1 cellular context compared by ENCODE assay signal in the genomic region with DNA sequence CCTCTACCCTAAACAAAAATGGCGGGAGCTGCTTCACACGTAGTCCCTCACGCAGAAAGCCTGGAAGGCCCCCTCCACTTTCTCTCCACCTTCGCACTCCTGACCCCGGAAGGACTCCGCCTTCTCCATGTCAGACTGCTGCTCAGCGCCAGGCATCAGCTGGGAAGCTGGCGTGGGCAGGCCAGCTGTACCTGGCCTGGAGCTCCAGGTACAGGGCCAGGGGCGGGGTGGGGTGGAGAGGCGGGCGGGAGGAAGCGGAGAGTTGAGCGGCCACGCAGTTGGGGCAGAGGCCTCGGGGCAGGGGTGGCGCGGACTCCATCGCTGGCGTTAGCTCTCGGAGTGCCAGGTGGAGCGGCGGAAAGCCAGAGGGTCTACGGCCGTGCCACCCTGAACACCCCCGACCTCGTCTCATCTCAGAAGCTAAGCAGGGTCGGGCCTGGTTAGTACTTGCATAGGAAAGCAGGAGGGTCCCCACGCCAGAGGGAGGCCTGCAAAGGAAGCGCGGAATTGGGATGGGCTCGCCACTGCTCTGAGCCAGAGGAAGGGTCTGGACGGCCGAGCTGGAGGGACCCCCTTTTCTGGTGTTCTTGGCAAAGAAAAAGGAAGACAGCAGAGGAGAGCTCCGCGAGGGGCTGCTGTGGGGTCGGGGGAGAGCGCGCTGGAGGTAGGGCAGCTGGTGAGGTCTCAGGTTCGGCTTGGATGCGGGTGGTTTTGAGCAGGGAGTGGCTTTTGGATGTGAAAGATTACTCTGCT.
TF ChIP-seq lines count a peak whose summit lies in the region.

A gene with protein sequence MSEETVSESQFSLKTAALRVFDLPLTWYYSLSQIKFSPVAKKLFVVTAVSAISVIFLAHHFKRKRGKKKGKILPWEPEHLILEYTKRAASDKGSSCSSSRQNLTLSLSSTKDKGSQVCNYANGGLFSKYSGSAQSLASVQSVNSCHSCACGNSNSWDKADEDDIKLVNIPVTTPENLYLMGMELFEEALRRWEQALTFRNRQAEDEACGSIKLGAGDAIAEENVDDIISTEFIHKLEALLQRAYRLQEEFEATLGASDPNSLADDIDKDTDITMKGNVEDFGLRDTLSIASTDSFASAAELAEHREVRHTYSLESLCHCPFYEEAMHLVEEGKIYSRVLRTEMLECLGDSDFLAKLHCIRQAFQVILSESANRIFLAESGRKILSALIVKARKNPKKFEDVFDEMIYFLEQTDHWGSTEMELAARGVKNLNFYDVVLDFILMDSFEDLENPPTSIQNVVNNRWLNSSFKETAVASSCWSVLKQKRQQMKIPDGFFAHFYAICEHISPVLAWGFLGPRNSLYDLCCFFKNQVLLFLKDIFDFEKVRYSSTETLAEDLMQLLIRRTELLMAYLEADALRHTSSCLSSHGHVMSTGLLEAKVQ (plus strand): TSS at position 121 of the 753 bp plus-strand sequence. CDS start 3,604 bp downstream, outside the sequence.

TF ChIP-seq in HEK293, 187 proteins besides CTCF, POLR2A, EP300 and RAD21 (continued from another document):
- TF ChIP-seq ZNF248 (tag by site-specific recombination; IDR thresholded peaks at IDR 0.05) (no peak), ZNF585B (tag by site-specific recombination; IDR thresholded peaks at IDR 0.05) (no peak), ZNF223 (tag by site-specific recombination; IDR thresholded peaks at IDR 0.05) (no peak), ZNF664 (tag by site-specific recombination; IDR thresholded peaks at IDR 0.05) (no peak), ZNF600 (tag by site-specific recombination; IDR thresholded peaks at IDR 0.05) (peak; percentile 40; the same call in 1 of the 2 replicates), ZNF561 (tag by site-specific recombination; IDR thresholded peaks at IDR 0.05; ENCODE audit: borderline replicate concordance) (peak; percentile 70; the same call in 1 of the 2 replicates), PRDM1 (tag by site-specific recombination; IDR thresholded peaks at IDR 0.05) (peak; percentile 84), ZNF621 (tag by site-specific recombination; IDR thresholded peaks at IDR 0.05) (no peak), ZNF629 (tag by site-specific recombination; IDR thresholded peaks at IDR 0.05) (peak; percentile 85), OSR2 (tag by site-specific recombination; IDR thresholded peaks at IDR 0.05) (no peak), ZNF184 (tag by site-specific recombination; IDR thresholded peaks at IDR 0.05) (no peak), ZNF433 (tag by site-specific recombination; IDR thresholded peaks at IDR 0.05; ENCODE audit: low read depth) (no peak), KLF8 (tag by site-specific recombination; IDR thresholded peaks at IDR 0.05) (peak; percentile 90), ZNF610 (tag by site-specific recombination; IDR thresholded peaks at IDR 0.05; ENCODE audit: borderline replicate concordance) (no peak), ZNF558 (tag by site-specific recombination; IDR thresholded peaks at IDR 0.05) (no peak)
- TF ChIP-seq, protein P1, sequence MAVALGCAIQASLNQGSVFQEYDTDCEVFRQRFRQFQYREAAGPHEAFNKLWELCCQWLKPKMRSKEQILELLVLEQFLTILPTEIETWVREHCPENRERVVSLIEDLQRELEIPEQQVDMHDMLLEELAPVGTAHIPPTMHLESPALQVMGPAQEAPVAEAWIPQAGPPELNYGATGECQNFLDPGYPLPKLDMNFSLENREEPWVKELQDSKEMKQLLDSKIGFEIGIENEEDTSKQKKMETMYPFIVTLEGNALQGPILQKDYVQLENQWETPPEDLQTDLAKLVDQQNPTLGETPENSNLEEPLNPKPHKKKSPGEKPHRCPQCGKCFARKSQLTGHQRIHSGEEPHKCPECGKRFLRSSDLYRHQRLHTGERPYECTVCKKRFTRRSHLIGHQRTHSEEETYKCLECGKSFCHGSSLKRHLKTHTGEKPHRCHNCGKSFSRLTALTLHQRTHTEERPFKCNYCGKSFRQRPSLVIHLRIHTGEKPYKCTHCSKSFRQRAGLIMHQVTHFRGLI (tag by site-specific recombination; IDR thresholded peaks at IDR 0.05) = peak; percentile 8; the same call in 1 of the 2 replicates
- TF ChIP-seq, protein P2, sequence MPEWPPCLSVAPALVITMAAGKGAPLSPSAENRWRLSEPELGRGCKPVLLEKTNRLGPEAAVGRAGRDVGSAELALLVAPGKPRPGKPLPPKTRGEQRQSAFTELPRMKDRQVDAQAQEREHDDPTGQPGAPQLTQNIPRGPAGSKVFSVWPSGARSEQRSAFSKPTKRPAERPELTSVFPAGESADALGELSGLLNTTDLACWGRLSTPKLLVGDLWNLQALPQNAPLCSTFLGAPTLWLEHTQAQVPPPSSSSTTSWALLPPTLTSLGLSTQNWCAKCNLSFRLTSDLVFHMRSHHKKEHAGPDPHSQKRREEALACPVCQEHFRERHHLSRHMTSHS (tag by site-specific recombination; IDR thresholded peaks at IDR 0.05) = no peak
- TF ChIP-seq, protein P3, sequence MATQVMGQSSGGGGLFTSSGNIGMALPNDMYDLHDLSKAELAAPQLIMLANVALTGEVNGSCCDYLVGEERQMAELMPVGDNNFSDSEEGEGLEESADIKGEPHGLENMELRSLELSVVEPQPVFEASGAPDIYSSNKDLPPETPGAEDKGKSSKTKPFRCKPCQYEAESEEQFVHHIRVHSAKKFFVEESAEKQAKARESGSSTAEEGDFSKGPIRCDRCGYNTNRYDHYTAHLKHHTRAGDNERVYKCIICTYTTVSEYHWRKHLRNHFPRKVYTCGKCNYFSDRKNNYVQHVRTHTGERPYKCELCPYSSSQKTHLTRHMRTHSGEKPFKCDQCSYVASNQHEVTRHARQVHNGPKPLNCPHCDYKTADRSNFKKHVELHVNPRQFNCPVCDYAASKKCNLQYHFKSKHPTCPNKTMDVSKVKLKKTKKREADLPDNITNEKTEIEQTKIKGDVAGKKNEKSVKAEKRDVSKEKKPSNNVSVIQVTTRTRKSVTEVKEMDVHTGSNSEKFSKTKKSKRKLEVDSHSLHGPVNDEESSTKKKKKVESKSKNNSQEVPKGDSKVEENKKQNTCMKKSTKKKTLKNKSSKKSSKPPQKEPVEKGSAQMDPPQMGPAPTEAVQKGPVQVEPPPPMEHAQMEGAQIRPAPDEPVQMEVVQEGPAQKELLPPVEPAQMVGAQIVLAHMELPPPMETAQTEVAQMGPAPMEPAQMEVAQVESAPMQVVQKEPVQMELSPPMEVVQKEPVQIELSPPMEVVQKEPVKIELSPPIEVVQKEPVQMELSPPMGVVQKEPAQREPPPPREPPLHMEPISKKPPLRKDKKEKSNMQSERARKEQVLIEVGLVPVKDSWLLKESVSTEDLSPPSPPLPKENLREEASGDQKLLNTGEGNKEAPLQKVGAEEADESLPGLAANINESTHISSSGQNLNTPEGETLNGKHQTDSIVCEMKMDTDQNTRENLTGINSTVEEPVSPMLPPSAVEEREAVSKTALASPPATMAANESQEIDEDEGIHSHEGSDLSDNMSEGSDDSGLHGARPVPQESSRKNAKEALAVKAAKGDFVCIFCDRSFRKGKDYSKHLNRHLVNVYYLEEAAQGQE (tag by site-specific recombination; IDR thresholded peaks at IDR 0.05) = no peak
- TF ChIP-seq, protein P4, sequence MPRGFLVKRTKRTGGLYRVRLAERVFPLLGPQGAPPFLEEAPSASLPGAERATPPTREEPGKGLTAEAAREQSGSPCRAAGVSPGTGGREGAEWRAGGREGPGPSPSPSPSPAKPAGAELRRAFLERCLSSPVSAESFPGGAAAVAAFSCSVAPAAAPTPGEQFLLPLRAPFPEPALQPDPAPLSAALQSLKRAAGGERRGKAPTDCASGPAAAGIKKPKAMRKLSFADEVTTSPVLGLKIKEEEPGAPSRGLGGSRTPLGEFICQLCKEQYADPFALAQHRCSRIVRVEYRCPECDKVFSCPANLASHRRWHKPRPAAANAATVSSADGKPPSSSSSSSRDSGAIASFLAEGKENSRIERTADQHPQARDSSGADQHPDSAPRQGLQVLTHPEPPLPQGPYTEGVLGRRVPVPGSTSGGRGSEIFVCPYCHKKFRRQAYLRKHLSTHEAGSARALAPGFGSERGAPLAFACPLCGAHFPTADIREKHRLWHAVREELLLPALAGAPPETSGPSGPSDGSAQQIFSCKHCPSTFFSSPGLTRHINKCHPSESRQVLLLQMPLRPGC (tag by site-specific recombination; IDR thresholded peaks at IDR 0.05) = no peak; the same call in 1 of the 2 replicates
